1 cellular context compared by ENCODE assay signal in genomic region chr16:30068333-30068732, GRCh38.
TF ChIP-seq lines count a peak whose summit lies in the region.

No MANE protein-coding gene starts in this region.

TF ChIP-seq in HepG2, 621 proteins besides CTCF, POLR2A, EP300 and RAD21:
- TF ChIP-seq ZFX (CRISPR knock-in tag; IDR thresholded peaks at IDR 0.05; ENCODE audit: low read depth) (no peak), MED1 (CRISPR knock-in tag; IDR thresholded peaks at IDR 0.05) (no peak), ZNF761 (CRISPR knock-in tag; conservative IDR thresholded peaks at IDR 0.05) (no peak), LCORL (IDR thresholded peaks at IDR 0.05) (no peak), LCORL (CRISPR knock-in tag; IDR thresholded peaks at IDR 0.05) (no peak), SMAD9 (CRISPR knock-in tag; IDR thresholded peaks at IDR 0.05) (no peak), ZBTB8A (CRISPR knock-in tag; IDR thresholded peaks at IDR 0.05; ENCODE audit: borderline replicate concordance, low read depth) (no peak), CC2D1A (CRISPR knock-in tag; IDR thresholded peaks at IDR 0.05) (no peak), ATM (IDR thresholded peaks at IDR 0.05; ENCODE audit: borderline replicate concordance) (no peak), SMAD1 (CRISPR knock-in tag; IDR thresholded peaks at IDR 0.05; ENCODE audit: borderline replicate concordance, low read depth) (0 out of 2 replicates have a peak, but pooled peaks have one; percentile 51), RXRA (CRISPR knock-in tag; IDR thresholded peaks at IDR 0.05) (0 out of 2 replicates have a peak, but pooled peaks have one; percentile 17), BORCS8-MEF2B (CRISPR knock-in tag; IDR thresholded peaks at IDR 0.05) (no peak), CHD4 (IDR thresholded peaks at IDR 0.05; ENCODE audit: borderline replicate concordance, low read length) (no peak), ZNF781 (CRISPR knock-in tag; IDR thresholded peaks at IDR 0.05; ENCODE audit: borderline replicate concordance, not compliant biosample characterization) (no peak), TEF (CRISPR knock-in tag; IDR thresholded peaks at IDR 0.05) (no peak), MATR3 (CRISPR knock-in tag; IDR thresholded peaks at IDR 0.05) (no peak), ZNF3 (CRISPR knock-in tag; IDR thresholded peaks at IDR 0.05) (no peak), HMGA1 (CRISPR knock-in tag; conservative IDR thresholded peaks at IDR 0.05) (no peak), ZBTB38 (CRISPR knock-in tag; IDR thresholded peaks at IDR 0.05) (peak; percentile 35; the same call in 1 of the 2 replicates), KLF6 (CRISPR knock-in tag; IDR thresholded peaks at IDR 0.05) (no peak), XBP1 (CRISPR knock-in tag; IDR thresholded peaks at IDR 0.05) (no peak), ZBTB37 (CRISPR knock-in tag; IDR thresholded peaks at IDR 0.05) (no peak), ZNF770 (CRISPR knock-in tag; IDR thresholded peaks at IDR 0.05) (peak; percentile 85), KLF11 (CRISPR knock-in tag; IDR thresholded peaks at IDR 0.05) (no peak), NCOA1 (CRISPR knock-in tag; IDR thresholded peaks at IDR 0.05) (no peak), ARID2 (CRISPR knock-in tag; IDR thresholded peaks at IDR 0.05; ENCODE audit: borderline replicate concordance) (no peak), ZNF335 (CRISPR knock-in tag; IDR thresholded peaks at IDR 0.05) (0 out of 2 replicates have a peak, but pooled peaks have one; percentile 2), SIN3A (IDR thresholded peaks at IDR 0.05; ENCODE audit: borderline replicate concordance, low read depth, low read length) (no peak), SP4 (CRISPR knock-in tag; IDR thresholded peaks at IDR 0.05) (0 out of 2 replicates have a peak, but pooled peaks have one; percentile 10), ATF2 (CRISPR knock-in tag; IDR thresholded peaks at IDR 0.05) (no peak), JUN (CRISPR knock-in tag; IDR thresholded peaks at IDR 0.05) (no peak), ZFYVE20 (CRISPR knock-in tag; IDR thresholded peaks at IDR 0.05; ENCODE audit: borderline replicate concordance, low read depth) (no peak), KDM3A (CRISPR knock-in tag; IDR thresholded peaks at IDR 0.05; ENCODE audit: low read depth) (no peak), NAIF1 (CRISPR knock-in tag; IDR thresholded peaks at IDR 0.05; ENCODE audit: borderline replicate concordance) (no peak), ZNF280B (CRISPR knock-in tag; IDR thresholded peaks at IDR 0.05; ENCODE audit: borderline replicate concordance) (0 out of 2 replicates have a peak, but pooled peaks have one; percentile 60), MAFG (CRISPR knock-in tag; IDR thresholded peaks at IDR 0.05) (no peak), ATF6 (CRISPR knock-in tag; conservative IDR thresholded peaks at IDR 0.05) (no peak), GTF3A (CRISPR knock-in tag; conservative IDR thresholded peaks at IDR 0.05) (no peak), ZEB1 (IDR thresholded peaks at IDR 0.05; ENCODE audit: insufficient replicate concordance, low read depth) (no peak)
TF ChIP-seq in HepG2: peak in this region for 7.
